35 cellular contexts compared by ENCODE assay signal in the genomic region with DNA sequence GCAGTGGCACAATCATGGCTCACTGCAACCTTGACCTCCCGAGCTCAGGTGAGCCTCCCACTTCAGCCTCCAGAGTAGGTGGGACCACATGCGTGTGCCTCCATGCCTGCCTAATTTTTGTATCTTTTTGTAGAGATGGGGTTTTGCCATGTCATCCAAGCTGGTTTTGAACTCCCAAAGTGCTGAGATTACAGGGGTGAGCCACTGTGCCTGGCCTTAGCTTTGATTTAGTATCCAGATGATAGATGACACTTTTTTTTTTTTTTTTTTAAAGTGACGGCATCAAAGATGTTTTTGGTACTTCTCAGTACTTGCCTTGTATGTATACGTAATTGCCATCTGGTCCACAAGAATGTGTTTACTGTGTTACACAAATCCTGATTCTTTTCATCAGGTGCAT. TPM values are rescaled to one million over a fixed set of nuclear protein-coding genes. Genes with fewer than 3 reads are reported as not detected.
"Had no signal": no experiment of that assay in that cellular context is flagged by ENCODE, and none has a peak within 500 bp of the region (broad histone marks: within the 10 kb centered on the region; RNA-seq: fewer than 3 reads in every experiment).

No MANE protein-coding gene starts in this region.

- H3K27me3 Mint-ChIP-seq: naive thymus-derived CD4-positive, alpha-beta T cell; progenitor cell of endocrine pancreas; stimulated activated memory B cell treated with anti-CD40 and anti-IgM and Interleukin-4, amounts not matched to agents 10 μg/mL and 1 μg/mL and 100 μg/mL, for 72 hours; stimulated activated naive CD8-positive, alpha-beta T cell treated with anti-CD3 and anti-CD28 coated beads, Interleukin-15, Interleukin-2, amounts not matched to agents 100 ng/mL and 50 ng/mL, for 24 hours; type B pancreatic cell had no signal

- H3K79me2 ChIP-seq: parathyroid adenoma had no signal

- H3K4me2 ChIP-seq: neural progenitor cell, smooth muscle cell had no signal

- H3K4me1 ChIP-seq: neural progenitor cell, parathyroid adenoma, psoas muscle, spleen, suprapubic skin, testis, tibial artery, transverse colon, upper lobe of right lung, uterus had no signal

- H3K27me3 ChIP-seq: neural progenitor cell, ovary, spleen, suprapubic skin, testis, tibial artery, transverse colon, upper lobe of right lung, uterus had no signal

- H2AFZ ChIP-seq: neural progenitor cell, parathyroid adenoma had no signal

- ATAC-seq: naive thymus-derived CD4-positive, alpha-beta T cell; natural killer cell; psoas muscle; right cardiac atrium; sciatic nerve; stimulated activated memory B cell treated with anti-CD40 and anti-IgM and Interleukin-4, amounts not matched to agents 10 μg/mL and 1 μg/mL and 100 μg/mL, for 72 hours; upper lobe of right lung had no signal

- H3K4me3 Mint-ChIP-seq: naive thymus-derived CD4-positive, alpha-beta T cell; natural killer cell; nephron; neural progenitor cell; stimulated activated memory B cell treated with anti-CD40 and anti-IgM and Interleukin-4, amounts not matched to agents 10 μg/mL and 1 μg/mL and 100 μg/mL, for 72 hours; stimulated activated naive CD8-positive, alpha-beta T cell treated with anti-CD3 and anti-CD28 coated beads, Interleukin-15, Interleukin-2, amounts not matched to agents 100 ng/mL and 50 ng/mL, for 24 hours; type B pancreatic cell had no signal

- H3K9ac ChIP-seq: neural progenitor cell, parathyroid adenoma had no signal

- H3K4me3 ChIP-seq: neural progenitor cell, ovary, psoas muscle, skin epidermis, smooth muscle cell, spleen, suprapubic skin, testis, tibial artery, transverse colon, upper lobe of right lung, uterus had no signal

- H3K27ac ChIP-seq: neural progenitor cell, ovary, parathyroid adenoma, psoas muscle, skin epidermis, spleen, suprapubic skin, testis, tibial artery, transverse colon, upper lobe of right lung, uterus had no signal

- H3K9me3 ChIP-seq: ovary, psoas muscle, spleen, suprapubic skin, testis, tibial artery, transverse colon, upper lobe of right lung, uterus had no signal

- DNase-seq: naive thymus-derived CD4-positive, alpha-beta T cell; natural killer cell; occipital lobe; ovary; posterior cingulate gyrus; psoas muscle; right cardiac atrium; spleen; stimulated activated CD4-positive, alpha-beta T cell treated with anti-CD3 and anti-CD28 coated beads, Interleukin-12 subunit alpha, Interleukin-12 subunit beta, amount 100 ng/mL, for 4 hours; stimulated activated CD4-positive, alpha-beta T cell treated with anti-CD3 and anti-CD28 coated beads, Interleukin-1b, Interleukin-23, amount 100 ng/mL, for 48 hours; stimulated activated CD4-positive, alpha-beta T cell treated with anti-CD3 and anti-CD28 coated beads, Interleukin-4, amount 100 ng/mL, for 1 hour; stimulated activated CD4-positive, alpha-beta T cell treated with anti-CD3 and anti-CD28 coated beads, Interleukin-4, amount 100 ng/mL, for 4 hours; stimulated activated CD8-positive, alpha-beta memory T cell treated with anti-CD3 and anti-CD28 coated beads, Interleukin-4, amount 100 ng/mL, for 48 hours; stimulated activated naive CD4-positive, alpha-beta T cell; substantia nigra; testis; tibial artery; transverse colon; upper lobe of right lung; uterus had no signal

- H3K36me3 ChIP-seq: neural progenitor cell, ovary, uterus had no signal

- H3K4me1 Mint-ChIP-seq: natural killer cell; nephron; neural progenitor cell; stimulated activated memory B cell treated with anti-CD40 and anti-IgM and Interleukin-4, amounts not matched to agents 10 μg/mL and 1 μg/mL and 100 μg/mL, for 72 hours had no signal

- H3K9me3 Mint-ChIP-seq: naive thymus-derived CD4-positive, alpha-beta T cell; natural killer cell; nephron; neural progenitor cell; stimulated activated memory B cell treated with anti-CD40 and anti-IgM and Interleukin-4, amounts not matched to agents 10 μg/mL and 1 μg/mL and 100 μg/mL, for 72 hours; stimulated activated naive CD8-positive, alpha-beta T cell treated with anti-CD3 and anti-CD28 coated beads, Interleukin-15, Interleukin-2, amounts not matched to agents 100 ng/mL and 50 ng/mL, for 24 hours; type B pancreatic cell had no signal

- H3K27ac Mint-ChIP-seq: natural killer cell; nephron; neural progenitor cell; progenitor cell of endocrine pancreas; stimulated activated memory B cell treated with anti-CD40 and anti-IgM and Interleukin-4, amounts not matched to agents 10 μg/mL and 1 μg/mL and 100 μg/mL, for 72 hours; stimulated activated naive CD8-positive, alpha-beta T cell treated with anti-CD3 and anti-CD28 coated beads, Interleukin-15, Interleukin-2, amounts not matched to agents 100 ng/mL and 50 ng/mL, for 24 hours; type B pancreatic cell had no signal

RNA-seq across cellular contexts. Expression of gene LDHAL6A, which starts 23.4 kb away (rescaled TPM):
- total RNA-seq: osteoblast, progenitor cell of endocrine pancreas, psoas muscle, renal cortical epithelial cell, sciatic nerve, smooth muscle cell, spleen, suprapubic skin, transverse colon, upper lobe of right lung, urinary bladder had no signal
- polyA plus RNA-seq: neural cell, urinary bladder had no signal
